ENCODE assay signal across 8 cellular contexts in genomic region chr12:7144414-7145120, GRCh38. TPM values are rescaled to one million over a fixed set of nuclear protein-coding genes. Genes with fewer than 3 reads are reported as not detected.
DNase-seq lines count a peak whose midpoint lies in the region; ATAC-seq, FAIRE-seq and TF ChIP-seq lines count a peak whose summit lies in the region.

No MANE protein-coding gene starts in this region.

- H2AFZ ChIP-seq in SU-DHL-6 (ENCODE audit: low read depth, low read length, severe bottlenecking), result no peak overlapping the region

- no peak overlapping the region for H3K4me3 ChIP-seq in Caco-2 (ENCODE audit: low read depth, low read length)
- H3K4me3 ChIP-seq in SU-DHL-6 (ENCODE audit: insufficient read depth, low read length, poor library complexity, severe bottlenecking), result no peak overlapping the region
- no peak overlapping the region for H3K4me3 ChIP-seq in prostate gland
- no peak overlapping the region for H3K4me3 ChIP-seq in MG63

- TF ChIP-seq POLR2A in prostate gland (IDR thresholded peaks at IDR 0.05), result no peak

- no peaks in the 10 kb centered on the region for H3K27me3 Mint-ChIP-seq in Caco-2 (ENCODE audit: insufficient read depth, unreplicated experiment)

- POLR2A ChIA-PET in Caco-2 (lab: Charles Lee), result no interaction called here

- H3K27me3 ChIP-seq in Caco-2 (replicated peaks; ENCODE audit: control insufficient read depth, insufficient read depth, low read length) (no peaks in the 10 kb centered on the region), SU-DHL-6 (ENCODE audit: low read length) (no peaks in the 10 kb centered on the region), foreskin keratinocyte (no peaks in the 10 kb centered on the region), prostate gland (replicated peaks; ENCODE audit: insufficient read depth) (no peaks in the 10 kb centered on the region), MG63 (no peaks in the 10 kb centered on the region)

- no peaks in the 10 kb centered on the region for H3K4me1 ChIP-seq in Caco-2
- no peaks in the 10 kb centered on the region for H3K4me1 ChIP-seq in foreskin keratinocyte
- no peaks in the 10 kb centered on the region for H3K4me1 ChIP-seq in prostate gland (replicated peaks)

- H3K27ac ChIP-seq in SU-DHL-6 (ENCODE audit: low read depth, low read length) (no peak overlapping the region), foreskin keratinocyte (no peak overlapping the region), prostate gland (no peak overlapping the region)

- no peaks in the 10 kb centered on the region for H3F3A ChIP-seq in SU-DHL-6 (ENCODE audit: insufficient read depth)

- DNase-seq in Caco-2 (peak; percentile 34 to 42), HTR-8/SVneo (ENCODE audit: insufficient read length, low spot score) (peak; percentile 66), foreskin keratinocyte (no peak), prostate gland (ENCODE audit: low spot score) (no peak), amniotic stem cell (lab: John Stamatoyannopoulos, UW) (no peak), MG63 (no peak), ureter (ENCODE audit: low spot score) (no peak)

- no peak overlapping the region for H3K27ac Mint-ChIP-seq in Caco-2 (ENCODE audit: unreplicated experiment)

- no peak overlapping the region for H3K4me3 Mint-ChIP-seq in Caco-2 (ENCODE audit: unreplicated experiment)

- peaks cover 11% of the 10 kb centered on the region for H3K36me3 Mint-ChIP-seq in Caco-2 (ENCODE audit: insufficient read depth, unreplicated experiment)

- peak; percentile 32 for ATAC-seq in foreskin keratinocyte

- peak; percentile 75 for FAIRE-seq in HTR-8/SVneo (lab: Jason Lieb, UNC)

- H3K79me2 ChIP-seq in SU-DHL-6 (ENCODE audit: insufficient read depth, low read length), result no peaks in the 10 kb centered on the region

- H3K9me2 ChIP-seq in SU-DHL-6 (replicated peaks; ENCODE audit: insufficient read depth, low read length), result no peaks in the 10 kb centered on the region

- H3K36me3 ChIP-seq in Caco-2 (ENCODE audit: control insufficient read depth, insufficient read depth, low read length) (no peaks in the 10 kb centered on the region), SU-DHL-6 (ENCODE audit: low read length) (no peaks in the 10 kb centered on the region), prostate gland (peaks cover 2 to 7% of the 10 kb centered on the region in 2 donors), MG63 (no peaks in the 10 kb centered on the region)

- H3K4me1 Mint-ChIP-seq in Caco-2 (ENCODE audit: low read depth, unreplicated experiment), result no peaks in the 10 kb centered on the region

- WGBS in prostate gland, result 51% methylated on average over 11 of the region's 11 CpGs

- intact Hi-C loops in Caco-2 (cut with micrococcal nuclease; ENCODE audit: unreplicated experiment), result loop anchor here (1.0 kb wide), 1 partner anchor 84 kb away; the partner anchor contains the start of gene C1S
- intact Hi-C loops in prostate gland (cut with DNase I), result no loop called here

- H3K9ac ChIP-seq in SU-DHL-6 (ENCODE audit: low read length), result no peak overlapping the region

- peak; percentile 61 to 65 for TF ChIP-seq CTCF in Caco-2 (IDR thresholded peaks at IDR 0.05; ENCODE audit: insufficient read depth in 1 of 2, low read depth in 1 of 2, low read length in 1 of 2, severe bottlenecking in 1 of 2, unreplicated experiment in 1 of 2)
- peak; percentile 52 for TF ChIP-seq CTCF in SU-DHL-6 (IDR thresholded peaks at IDR 0.05; ENCODE audit: insufficient read depth, low read length, poor library complexity, severe bottlenecking)
- TF ChIP-seq CTCF in foreskin keratinocyte (conservative IDR thresholded peaks at IDR 0.05), result peak; percentile 71
- peak in 3 of 4 experiments; percentile 27 to 52 (median 42) for TF ChIP-seq CTCF in prostate gland (IDR thresholded peaks at IDR 0.05)

- CTCF ChIA-PET in Caco-2 (lab: Charles Lee), result interaction anchor here (0.5 to 2.0 kb wide), 7 partner anchors 11 to 198 kb away, joined by 3 to 9 read pairs (median 3); partner anchors contain the start of gene C1S

- no peaks in the 10 kb centered on the region for H3K9me3 ChIP-seq in Caco-2
- no peaks in the 10 kb centered on the region for H3K9me3 ChIP-seq in SU-DHL-6 (ENCODE audit: insufficient read depth, low read length)
- H3K9me3 ChIP-seq in prostate gland, result no peaks in the 10 kb centered on the region
- H3K9me3 ChIP-seq in MG63, result no peaks in the 10 kb centered on the region

- no peak overlapping the region for H3K4me2 ChIP-seq in SU-DHL-6 (ENCODE audit: low read depth, low read length, poor library complexity, severe bottlenecking)

- no peaks in the 10 kb centered on the region for H3K9me3 Mint-ChIP-seq in Caco-2 (ENCODE audit: unreplicated experiment)

- H4K20me1 ChIP-seq in SU-DHL-6 (ENCODE audit: low read depth, low read length), result no peaks in the 10 kb centered on the region

- BruUV-seq in Caco-2 (replicated peaks; lab: Mats Ljungman, UMichigan), result no TSS peak

RNA-seq across cellular contexts. Expression of gene CLSTN3, which starts 14.4 kb away (rescaled TPM):
- total RNA-seq in Caco-2 (2022), result 40.2 and 44.3 TPM in 2 replicates
- 5.7 and 6.7 TPM in 2 replicates for total RNA-seq in foreskin keratinocyte
- 6.1 and 6.7 TPM in 2 replicates for polyA plus RNA-seq in foreskin keratinocyte
- 10 to 100 TPM in 1 of 2 donors, 1 to 10 TPM in 1; 7.7 to 45.7 TPM for total RNA-seq in prostate gland
- total RNA-seq in MG63 (2014; rRNA removed; shearing (Covaris generic); ENCODE audit: low replicate concordance), result not detected in 2 replicates
- total RNA-seq in ureter, result 48.2 TPM

RNA-seq across cellular contexts. Expression of gene RBP5, which starts 15.9 kb away (rescaled TPM):
- 0.86 and 1.8 TPM in 2 replicates for total RNA-seq in Caco-2 (2022)
- not detected in 2 replicates for total RNA-seq in foreskin keratinocyte
- polyA plus RNA-seq in foreskin keratinocyte, result not detected in 2 replicates
- 1 to 10 TPM; 2.4 to 3.5 TPM for total RNA-seq in prostate gland
- total RNA-seq in MG63 (2014; rRNA removed; shearing (Covaris generic); ENCODE audit: low replicate concordance), result not detected in 2 replicates
- 7.5 TPM for total RNA-seq in ureter

RNA-seq across cellular contexts. Expression of gene C1RL, which starts 35.6 kb away (rescaled TPM):
- total RNA-seq in Caco-2 (2022) (38.7 and 40.2 TPM in 2 replicates), foreskin keratinocyte (11.3 and 13.4 TPM in 2 replicates), prostate gland (10 to 100 TPM; 48.2 to 86.2 TPM), ureter (110 TPM)
- polyA plus RNA-seq in foreskin keratinocyte, result 5.7 and 5.9 TPM in 2 replicates
- total RNA-seq in MG63 (2014; rRNA removed; shearing (Covaris generic); ENCODE audit: low replicate concordance), result 0.32 and 3.7 TPM in 2 replicates

RNA-seq across cellular contexts. Expression of gene PEX5, which starts 44.9 kb away (rescaled TPM):
- 74.5 and 82.7 TPM in 2 replicates for total RNA-seq in Caco-2 (2022)
- total RNA-seq in foreskin keratinocyte, result 20.1 and 23.3 TPM in 2 replicates
- polyA plus RNA-seq in foreskin keratinocyte, result 10.6 and 12.6 TPM in 2 replicates
- total RNA-seq in prostate gland, result 10 to 100 TPM; 26.2 to 78.6 TPM
- total RNA-seq in MG63 (2014; rRNA removed; shearing (Covaris generic); ENCODE audit: low replicate concordance), result 26.8 and 45.6 TPM in 2 replicates
- 36.7 TPM for total RNA-seq in ureter

RNA-seq across cellular contexts. Expression of gene C1R, which starts 52.3 kb away (rescaled TPM):
- total RNA-seq in Caco-2 (2022), result 3.9 and 4.2 TPM in 2 replicates
- 6.1 and 7.8 TPM in 2 replicates for total RNA-seq in foreskin keratinocyte
- 7.0 and 8.9 TPM in 2 replicates for polyA plus RNA-seq in foreskin keratinocyte
- 100 to 1,000 TPM; 104 to 261 TPM for total RNA-seq in prostate gland
- total RNA-seq in MG63 (2014; rRNA removed; shearing (Covaris generic); ENCODE audit: low replicate concordance), result 45.9 and 50.9 TPM in 2 replicates
- total RNA-seq in ureter, result 455 TPM

Comparison
In these comparisons a context has a peak if more than half of its experiments do, and no peak if none do; other contexts are left out.
1. DNase-seq: peak in Caco-2 (2 of 2) and HTR-8/SVneo (single experiment); none in foreskin keratinocyte (0 of 2), prostate gland (single experiment), amniotic stem cell (single experiment), MG63 (single experiment) and ureter (single experiment).
2. Peak in every context shown above with its lines, with median percentiles within 50 percentile points of each other: CTCF ChIP-seq.